In the genomic region with DNA sequence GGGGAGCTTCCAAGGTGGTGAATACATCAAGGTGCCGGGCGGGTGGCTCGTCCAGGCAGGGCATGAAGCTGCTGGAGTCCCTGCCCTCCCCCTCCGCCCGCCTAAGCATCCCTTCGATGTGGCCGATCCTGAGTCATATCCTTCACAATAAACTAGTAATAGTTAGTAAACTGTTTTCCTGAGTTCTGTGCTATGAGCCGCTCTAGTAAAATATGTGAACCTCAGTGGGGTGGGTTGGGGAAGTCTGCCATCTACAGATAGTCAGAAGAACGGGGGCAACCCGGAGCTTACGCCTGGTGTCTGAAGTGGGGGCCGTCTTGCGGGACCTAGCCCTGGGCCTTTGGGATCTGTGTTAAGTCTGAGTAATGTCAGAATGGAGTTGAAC, we compare ENCODE assay signal across 9 cellular contexts. TPM values are rescaled to one million over a fixed set of nuclear protein-coding genes. Genes with fewer than 3 reads are reported as not detected.
A peak's percentile ranks its signal among the peaks of the same experiment; 100 is the strongest.
DNase-seq lines count a peak whose midpoint lies in the region; ATAC-seq and TF ChIP-seq lines count a peak whose summit lies in the region.
"Had no signal": no experiment of that assay in that cellular context is flagged by ENCODE, and none has a peak within 500 bp of the region (broad histone marks: within the 10 kb centered on the region; RNA-seq: fewer than 3 reads in every experiment).

No MANE protein-coding gene starts in this region.

- no peaks in the 10 kb centered on the region for H3K27me3 ChIP-seq in cardiac muscle cell

- in situ Hi-C loops in GM13977 (cut with MboI; ENCODE audit: low pct_unique_long_range_greater_than_20kb, low sequenced_read_pairs, unreplicated experiment) = no loop called here

- TF ChIP-seq CTCF in GM13977 (IDR thresholded peaks at IDR 0.05; ENCODE audit: extremely low read depth, insufficient read depth, missing control alignments) = peak; percentile 14
- peak; percentile 38 for TF ChIP-seq CTCF in cardiac muscle cell (IDR thresholded peaks at IDR 0.05; ENCODE audit: low read depth, low read length)

- peaks cover 4% of the 10 kb centered on the region for H3K4me1 ChIP-seq in cardiac muscle cell (ENCODE audit: low read depth)

- no peaks in the 10 kb centered on the region for H3K9me3 ChIP-seq in cardiac muscle cell (ENCODE audit: low read depth)

- H3K4me3 ChIP-seq in cardiac muscle cell (no peak overlapping the region), skin epidermis (no peak overlapping the region)

- H3K36me3 ChIP-seq in cardiac muscle cell = no peaks in the 10 kb centered on the region

- no peak for ATAC-seq in GM18861 (IDR thresholded peaks at IDR 0.05; ENCODE audit: unreplicated experiment)

- DNase-seq in GM13977 (ENCODE audit: low spot score) = peak; percentile 16
- peak; percentile 75 for DNase-seq in T1000 (lab: John Stamatoyannopoulos, UW)
- DNase-seq in cardiac muscle cell (ENCODE audit: low read depth in 1 of 2, low spot score in 1 of 2) = peak in 1 of 2 donors; percentile 85
- no peak for DNase-seq in inferior parietal cortex (ENCODE audit: extremely low spot score)
- DNase-seq in NCI-H1105 (lab: John Stamatoyannopoulos, UW) = no peak
- no peak for DNase-seq in activated CD4-positive, alpha-beta T cell treated with anti-CD3 and anti-CD28 coated beads, Interleukin-2, amount 50 U/mL, for 1 hour

- no peak overlapping the region for H3K27ac ChIP-seq in cardiac muscle cell
- H3K27ac ChIP-seq in skin epidermis = peak overlapping the region in 15 of 21 experiments; percentile 45 to 100 (median 67)
- H3K27ac ChIP-seq: KMS-11 had no signal

RNA-seq across cellular contexts. Expression of a gene that starts 21.6 kb away (rescaled TPM):
- total RNA-seq in cardiac muscle cell = 12.4 and 16.9 TPM in 2 replicates
- polyA plus RNA-seq in cardiac muscle cell = 8.7 and 15.8 TPM in 2 replicates

RNA-seq across cellular contexts. Expression of a gene that starts 53.0 kb away (rescaled TPM):
- 3.9 and 6.4 TPM in 2 replicates for total RNA-seq in cardiac muscle cell
- polyA plus RNA-seq in cardiac muscle cell = 2.3 and 4.5 TPM in 2 replicates

Comparison
In these comparisons a context has a peak if more than half of its experiments do, and no peak if none do; other contexts are left out.
1. DNase-seq: peak in GM13977 (single experiment) and T1000 (single experiment); none in inferior parietal cortex (single experiment), NCI-H1105 (single experiment) and activated CD4-positive, alpha-beta T cell treated with anti-CD3 and anti-CD28 coated beads, Interleukin-2, amount 50 U/mL, for 1 hour (single experiment).